Comparison of ENCODE assay signal across 8 cellular contexts in genomic region chr6:111759836-111760785, GRCh38.
DNase-seq lines count a peak whose midpoint lies in the region; ATAC-seq and TF ChIP-seq lines count a peak whose summit lies in the region.

No MANE protein-coding gene starts in this region.

- no peaks in the 10 kb centered on the region for H3K27me3 Mint-ChIP-seq in activated CD4-positive, alpha-beta T cell treated with anti-CD3 and anti-CD28 coated beads, Interleukin-2, amount 10 ng/mL, durations not matched to agents 7 days and 5 days

- H3K9me3 ChIP-seq in left lung (no peaks in the 10 kb centered on the region), thymus (ENCODE audit: control insufficient read depth) (no peaks in the 10 kb centered on the region)

- peaks cover 48% of the 10 kb centered on the region for H3K36me3 Mint-ChIP-seq in activated CD4-positive, alpha-beta T cell treated with anti-CD3 and anti-CD28 coated beads, Interleukin-2, amount 10 ng/mL, durations not matched to agents 7 days and 5 days (ENCODE audit: low read depth)

- peaks cover 94% of the 10 kb centered on the region for H3K4me1 Mint-ChIP-seq in activated CD4-positive, alpha-beta T cell treated with anti-CD3 and anti-CD28 coated beads, Interleukin-2, amount 10 ng/mL, durations not matched to agents 7 days and 5 days

- no peak for TF ChIP-seq CTCF in left lung (IDR thresholded peaks at IDR 0.05)

- WGBS in thymus, result 57% methylated on average over 18 of the region's 18 CpGs

- POLR2A ChIA-PET in activated CD4-positive, alpha-beta T cell treated with anti-CD3 and anti-CD28 coated beads, Interleukin-2, amount 10 ng/mL, durations not matched to agents 7 days and 5 days (lab: Charles Lee), result interaction anchor here (0.6 kb wide), 2 partner anchors 15 to 69 kb away, joined by 3 read pairs; no protein-coding TSS in a partner anchor

- H3K27ac Mint-ChIP-seq in activated CD4-positive, alpha-beta T cell treated with anti-CD3 and anti-CD28 coated beads, Interleukin-2, amount 10 ng/mL, durations not matched to agents 7 days and 5 days, result peak overlapping the region; percentile 95

- CTCF ChIA-PET in activated CD4-positive, alpha-beta T cell treated with anti-CD3 and anti-CD28 coated beads, Interleukin-2, amount 10 ng/mL, durations not matched to agents 7 days and 5 days (lab: Charles Lee), result interaction anchor here (0.6 to 2.3 kb wide), 10 partner anchors 9 to 283 kb away, joined by 3 to 16 read pairs (median 4); no protein-coding TSS in a partner anchor

- intact Hi-C loops in left lung (cut with DNase I), result no loop called here

- H3K36me3 ChIP-seq in left lung (no peaks in the 10 kb centered on the region), thymus (ENCODE audit: control insufficient read depth, insufficient read depth) (peaks cover 7% of the 10 kb centered on the region)

- peaks cover 3% of the 10 kb centered on the region for H3K9me3 Mint-ChIP-seq in activated CD4-positive, alpha-beta T cell treated with anti-CD3 and anti-CD28 coated beads, Interleukin-2, amount 10 ng/mL, durations not matched to agents 7 days and 5 days

- peak overlapping the region; percentile 29 to 66 for H3K27ac ChIP-seq in left lung
- H3K27ac ChIP-seq in thymus (ENCODE audit: low read depth), result peak overlapping the region; percentile 46

- peaks cover 17 to 52% of the 10 kb centered on the region in 2 donors for H3K4me1 ChIP-seq in left lung
- peaks cover 41% of the 10 kb centered on the region for H3K4me1 ChIP-seq in thymus (ENCODE audit: control insufficient read depth, insufficient read depth, low read length)

- ATAC-seq in left lung (peak; percentile 43), GM21717 (IDR thresholded peaks at IDR 0.05; ENCODE audit: unreplicated experiment) (no peak), esophagus mucosa (no peak)

- H3K4me3 Mint-ChIP-seq in activated CD4-positive, alpha-beta T cell treated with anti-CD3 and anti-CD28 coated beads, Interleukin-2, amount 10 ng/mL, durations not matched to agents 7 days and 5 days, result peak overlapping the region; percentile 71

- H3K27me3 ChIP-seq in left lung (no peaks in the 10 kb centered on the region), thymus (ENCODE audit: control insufficient read depth, insufficient read depth) (no peaks in the 10 kb centered on the region)

- H3K4me3 ChIP-seq in left lung (no peak overlapping the region), thymus (ENCODE audit: low read length) (no peak overlapping the region)

- DNase-seq in activated CD4-positive, alpha-beta T cell treated with anti-CD3 and anti-CD28 coated beads, Interleukin-2, amount 10 ng/mL, durations not matched to agents 7 days and 5 days, result peak; percentile 63
- DNase-seq in activated CD4-positive, alpha-beta T cell treated with anti-CD3 and anti-CD28 coated beads, Interleukin-2, amount 50 U/mL, for 48 hours, result no peak
- DNase-seq in astrocyte of the hippocampus (ENCODE audit: low read depth, low spot score) (peak; percentile 68), left lung (no peak), COR-L47 (lab: John Stamatoyannopoulos, UW) (no peak)

Comparison
In these comparisons a context has a peak if more than half of its experiments do, and no peak if none do; other contexts are left out.
1. DNase-seq: peak in activated CD4-positive, alpha-beta T cell treated with anti-CD3 and anti-CD28 coated beads, Interleukin-2, amount 10 ng/mL, durations not matched to agents 7 days and 5 days (single experiment) and astrocyte of the hippocampus (single experiment); none in activated CD4-positive, alpha-beta T cell treated with anti-CD3 and anti-CD28 coated beads, Interleukin-2, amount 50 U/mL, for 48 hours (0 of 2), left lung (0 of 2) and COR-L47 (single experiment).